ENCODE assay signal across 13 cellular contexts in genomic region chr13:57634829-57635165, GRCh38. TPM values are rescaled to one million over a fixed set of nuclear protein-coding genes. Genes with fewer than 3 reads are reported as not detected.
A peak's percentile ranks its signal among the peaks of the same experiment; 100 is the strongest.
DNase-seq lines count a peak whose midpoint lies in the region; ATAC-seq, FAIRE-seq and TF ChIP-seq lines count a peak whose summit lies in the region.
"Had no signal": no experiment of that assay in that cellular context is flagged by ENCODE, and none has a peak within 500 bp of the region (broad histone marks: within the 10 kb centered on the region; RNA-seq: fewer than 3 reads in every experiment).

No MANE protein-coding gene starts in this region.

- WGBS in thyroid gland, 2 donors: 9 to 12% methylated on average over 15 of the region's 15 CpGs

- H3K36me3 Mint-ChIP-seq in astrocyte (ENCODE audit: low read depth, unreplicated experiment): no peaks in the 10 kb centered on the region
- H3K36me3 Mint-ChIP-seq in nephron progenitor cell (ENCODE audit: low read depth): peaks cover 28% of the 10 kb centered on the region

- H3K27me3 ChIP-seq in astrocyte (ENCODE audit: insufficient read depth, low read length): peaks cover 28% of the 10 kb centered on the region
- peaks cover 6% of the 10 kb centered on the region for H3K27me3 ChIP-seq in thoracic aorta (replicated peaks; ENCODE audit: insufficient read depth)
- H3K27me3 ChIP-seq in thyroid gland: peaks cover 19% of the 10 kb centered on the region

- H3K4me1 Mint-ChIP-seq in astrocyte (ENCODE audit: low read depth, unreplicated experiment) (no peaks in the 10 kb centered on the region), nephron progenitor cell (peaks cover 52% of the 10 kb centered on the region)

- DNase-seq in astrocyte (ENCODE audit: low read depth) (no peak), left cardiac atrium (peak; percentile 34), nephron progenitor cell (peak; percentile 21), thoracic aorta (ENCODE audit: low spot score) (no peak), thyroid gland (no peak), middle frontal gyrus (ENCODE audit: extremely low spot score, low spot score) (no peak)
- DNase-seq: activated CD8-positive, alpha-beta memory T cell treated with anti-CD3 and anti-CD28 coated beads, Interleukin-2, amount 10 ng/mL, durations not matched to agents 7 days and 5 days; NCI-H1436; stimulated activated naive CD4-positive, alpha-beta T cell had no signal

- peaks cover 9% of the 10 kb centered on the region for H3K9me3 ChIP-seq in astrocyte (ENCODE audit: insufficient read depth, low read depth, low read length)
- H3K9me3 ChIP-seq in thoracic aorta: no peaks in the 10 kb centered on the region
- H3K9me3 ChIP-seq in thyroid gland: no peaks in the 10 kb centered on the region

- intact Hi-C loops in left cardiac atrium (cut with DNase I): loop anchor here in 1 of 2 donors (5.0 kb wide), 1 partner anchor 53 kb away; no protein-coding TSS in a partner anchor
- intact Hi-C loops in thyroid gland (cut with DNase I): no loop called here

- ATAC-seq in left cardiac atrium (no peak), thoracic aorta (ENCODE audit: insufficient number of reproducible peaks, low FRiP score, low read depth) (no peak), HG03521 (IDR thresholded peaks at IDR 0.05; ENCODE audit: unreplicated experiment) (no peak), HG03280 (IDR thresholded peaks at IDR 0.05; ENCODE audit: unreplicated experiment) (no peak)
- ATAC-seq: activated CD8-positive, alpha-beta memory T cell treated with anti-CD3 and anti-CD28 coated beads, Interleukin-2, amount 10 ng/mL, durations not matched to agents 7 days and 5 days; activated naive CD8-positive, alpha-beta T cell treated with anti-CD3 and anti-CD28 coated beads, Interleukin-2, amount 50 U/mL, for 24 hours had no signal

- no peaks in the 10 kb centered on the region for H3K79me2 ChIP-seq in astrocyte (ENCODE audit: insufficient read depth, low read length)

- H4K20me1 ChIP-seq in astrocyte (ENCODE audit: insufficient read depth, low read length): no peaks in the 10 kb centered on the region

- H3K4me3 Mint-ChIP-seq in astrocyte (ENCODE audit: unreplicated experiment) (no peak overlapping the region), nephron progenitor cell (peak overlapping the region; percentile 76)
- H3K4me3 Mint-ChIP-seq: activated CD8-positive, alpha-beta memory T cell treated with anti-CD3 and anti-CD28 coated beads, Interleukin-2, amount 10 ng/mL, durations not matched to agents 7 days and 5 days; activated naive CD8-positive, alpha-beta T cell treated with anti-CD3 and anti-CD28 coated beads, Interleukin-2, amount 50 U/mL, for 24 hours had no signal

- H3K4me1 ChIP-seq in astrocyte (ENCODE audit: insufficient read depth, low read length): peaks cover 13% of the 10 kb centered on the region
- H3K4me1 ChIP-seq in thoracic aorta (ENCODE audit: control insufficient read depth in 1 of 2, low read depth in 2 of 2): peaks cover 8 to 22% of the 10 kb centered on the region in 2 donors
- H3K4me1 ChIP-seq in thyroid gland: peaks cover 13 to 17% of the 10 kb centered on the region in 2 donors

- no peak for FAIRE-seq in astrocyte (lab: Jason Lieb, UNC)
- FAIRE-seq: GM12891 had no signal

- peak overlapping the region; percentile 40 for H3K4me3 ChIP-seq in astrocyte (ENCODE audit: insufficient read depth, low read depth, low read length)
- peak overlapping the region; percentile 73 for H3K4me3 ChIP-seq in thoracic aorta
- H3K4me3 ChIP-seq in thyroid gland (replicated peaks in 1 of 3): peak overlapping the region in 1 of 3 donors; percentile 30

- H3K27ac Mint-ChIP-seq in astrocyte (ENCODE audit: unreplicated experiment) (no peak overlapping the region), nephron progenitor cell (no peak overlapping the region)
- H3K27ac Mint-ChIP-seq: activated naive CD8-positive, alpha-beta T cell treated with anti-CD3 and anti-CD28 coated beads, Interleukin-2, amount 50 U/mL, for 24 hours had no signal

- no peak overlapping the region for H3K9ac ChIP-seq in astrocyte (ENCODE audit: low read length)

- TF ChIP-seq CTCF in astrocyte (IDR thresholded peaks at IDR 0.05; ENCODE audit: insufficient read depth, low read depth, low read length): no peak
- TF ChIP-seq CTCF in nephron progenitor cell (IDR thresholded peaks at IDR 0.05): no peak
- TF ChIP-seq CTCF in thoracic aorta (IDR thresholded peaks at IDR 0.05): no peak
- TF ChIP-seq CTCF in thyroid gland (IDR thresholded peaks at IDR 0.05): no peak

- H3K9me3 Mint-ChIP-seq in astrocyte (ENCODE audit: unreplicated experiment) (peaks cover 17% of the 10 kb centered on the region), nephron progenitor cell (peaks cover 29% of the 10 kb centered on the region)

- no peak overlapping the region for H3K27ac ChIP-seq in astrocyte (ENCODE audit: low read depth, low read length)
- H3K27ac ChIP-seq in thoracic aorta: no peak overlapping the region
- no peak overlapping the region for H3K27ac ChIP-seq in thyroid gland

- H3K27me3 Mint-ChIP-seq in astrocyte (ENCODE audit: low read depth, unreplicated experiment) (peaks cover 29% of the 10 kb centered on the region), nephron progenitor cell (ENCODE audit: low read depth, poor library complexity) (peaks cover 57% of the 10 kb centered on the region)

- peak overlapping the region; percentile 94 for H3K4me2 ChIP-seq in astrocyte (ENCODE audit: low read length)

- peak overlapping the region; percentile 76 for H2AFZ ChIP-seq in astrocyte (ENCODE audit: low read depth, low read length)

- H3K36me3 ChIP-seq in astrocyte (ENCODE audit: insufficient read depth, low read length): no peaks in the 10 kb centered on the region
- H3K36me3 ChIP-seq in thoracic aorta: no peaks in the 10 kb centered on the region
- no peaks in the 10 kb centered on the region for H3K36me3 ChIP-seq in thyroid gland

- TF ChIP-seq POLR2A in thyroid gland (IDR thresholded peaks at IDR 0.05): no peak

RNA-seq across cellular contexts. Expression of gene PCDH17, which starts 3.3 kb away (rescaled TPM):
- total RNA-seq in astrocyte (0.70 and 2.1 TPM in 2 replicates), left cardiac atrium (1 to 10 TPM; 2.7 to 3.1 TPM), thoracic aorta (10 to 100 TPM in 1 of 2 donors, 1 to 10 TPM in 1; 4.1 to 12.3 TPM), thyroid gland (10 to 100 TPM in 1 of 4 donors, 1 to 10 TPM in 3; 2.3 to 26.0 (median 3.7) TPM)
- total RNA-seq: activated CD8-positive, alpha-beta memory T cell treated with anti-CD3 and anti-CD28 coated beads, Interleukin-2, amount 10 ng/mL, durations not matched to agents 7 days and 5 days had no signal

Comparison
In these comparisons a context has a peak if more than half of its experiments do, and no peak if none do; other contexts are left out.
1. DNase-seq: peak in left cardiac atrium (single experiment) and nephron progenitor cell (single experiment); none in astrocyte (single experiment), thoracic aorta (single experiment), thyroid gland (0 of 2) and middle frontal gyrus (single experiment).